19 cellular contexts compared by ENCODE assay signal in genomic region chr16:66131156-66131807, GRCh38.
DNase-seq lines count a peak whose midpoint lies in the region; ATAC-seq and TF ChIP-seq lines count a peak whose summit lies in the region.
"Had no signal": no experiment of that assay in that cellular context is flagged by ENCODE, and none has a peak within 500 bp of the region (broad histone marks: within the 10 kb centered on the region; RNA-seq: fewer than 3 reads in every experiment).

No MANE protein-coding gene starts in this region.

- DNase-seq in AG20443 (ENCODE audit: low spot score) (peak; percentile 34), LHCN-M2 (ENCODE audit: low read depth) (peak; percentile 55), mammary epithelial cell (peak; percentile 39), mesenchymal stem cell (peak; percentile 75), HAP-1 (ENCODE audit: low spot score in 2 of 2) (no peak), prostate gland (ENCODE audit: low spot score) (no peak), HuH-7 (ENCODE audit: low spot score) (no peak)
- DNase-seq: AML-193; aorta; dorsolateral prefrontal cortex; lower lobe of right lung; naive thymus-derived CD8-positive, alpha-beta T cell; NCI-H2107; NCI-H774; stomach; T-helper 1 cell had no signal

- no peak overlapping the region for H3K23ac ChIP-seq in mesenchymal stem cell (ENCODE audit: low read length in 2 of 2)

- H3K36me3 ChIP-seq in mammary epithelial cell (ENCODE audit: insufficient read depth, low read length) (no peaks in the 10 kb centered on the region), mesenchymal stem cell (ENCODE audit: control insufficient read depth in 1 of 2, insufficient read depth in 2 of 2, low read depth in 1 of 2, low read length in 2 of 2) (no peaks in the 10 kb centered on the region), HAP-1 (replicated peaks) (no peaks in the 10 kb centered on the region), prostate gland (no peaks in the 10 kb centered on the region)
- H3K36me3 ChIP-seq: lower lobe of right lung, stomach had no signal

- H2AFZ ChIP-seq in mammary epithelial cell (ENCODE audit: low read depth, low read length) = no peak overlapping the region
- H2AFZ ChIP-seq in mesenchymal stem cell (ENCODE audit: low read depth, low read length) = no peak overlapping the region

- H3K9me3 ChIP-seq in mammary epithelial cell (replicated peaks; ENCODE audit: insufficient read depth, low read length) (no peaks in the 10 kb centered on the region), mesenchymal stem cell (ENCODE audit: control insufficient read depth, low read length) (no peaks in the 10 kb centered on the region), HAP-1 (no peaks in the 10 kb centered on the region), prostate gland (no peaks in the 10 kb centered on the region)
- H3K9me3 ChIP-seq: lower lobe of right lung, stomach had no signal

- H3K9ac ChIP-seq in mammary epithelial cell (ENCODE audit: insufficient read depth, low read length) (no peak overlapping the region), mesenchymal stem cell (ENCODE audit: low read length) (no peak overlapping the region)

- H3K27me3 ChIP-seq in mammary epithelial cell (ENCODE audit: insufficient read depth, low read length) (no peaks in the 10 kb centered on the region), mesenchymal stem cell (ENCODE audit: control insufficient read depth in 1 of 2, insufficient read depth in 1 of 2, low read length in 2 of 2) (no peaks in the 10 kb centered on the region), HAP-1 (ENCODE audit: low read depth) (peaks cover 32% of the 10 kb centered on the region), prostate gland (replicated peaks; ENCODE audit: insufficient read depth) (no peaks in the 10 kb centered on the region)

- intact Hi-C loops in mammary epithelial cell (cut with micrococcal nuclease) = no loop called here
- intact Hi-C loops in prostate gland (cut with DNase I) = no loop called here

- CTCF ChIA-PET in mammary epithelial cell (lab: Charles Lee; ENCODE audit: low non-redundant PET) = no interaction called here

- TF ChIP-seq CTCF in mammary epithelial cell (conservative IDR thresholded peaks at IDR 0.05 in 1 of 2, IDR thresholded peaks at IDR 0.05 in 1 of 2; ENCODE audit: extremely low read depth in 1 of 2, insufficient read depth in 1 of 2, low read depth in 1 of 2, low read length in 2 of 2) (no peak), prostate gland (IDR thresholded peaks at IDR 0.05) (no peak)

- H3K4me2 ChIP-seq in mammary epithelial cell (ENCODE audit: insufficient read depth, low read depth, low read length) (no peak overlapping the region), mesenchymal stem cell (ENCODE audit: low read length, poor library complexity, severe bottlenecking) (no peak overlapping the region)

- H3K79me2 ChIP-seq in mammary epithelial cell (ENCODE audit: insufficient read depth, low read length) = no peaks in the 10 kb centered on the region

- no TSS peak for BruUV-seq in mammary epithelial cell (replicated peaks; lab: Mats Ljungman, UMichigan)

- H4K91ac ChIP-seq in mesenchymal stem cell (ENCODE audit: low read length) = peak overlapping the region; percentile 43

- dilution Hi-C loops in mammary epithelial cell (cut with HindIII; ENCODE audit: low sequenced_read_pairs) = no loop called here

- no peak overlapping the region for H3K4me3 ChIP-seq in mammary epithelial cell (replicated peaks in 1 of 3; ENCODE audit: insufficient read depth in 1 of 3, low read depth in 2 of 3, low read length in 3 of 3)
- no peak overlapping the region for H3K4me3 ChIP-seq in mesenchymal stem cell (ENCODE audit: insufficient read depth in 1 of 2, low read depth in 1 of 2, low read length in 2 of 2)
- no peak overlapping the region for H3K4me3 ChIP-seq in HAP-1
- no peak overlapping the region for H3K4me3 ChIP-seq in prostate gland
- H3K4me3 ChIP-seq: dorsolateral prefrontal cortex, stomach had no signal

- H3K4me1 ChIP-seq in mammary epithelial cell (ENCODE audit: insufficient read depth, low read length) = peaks cover 22% of the 10 kb centered on the region
- peaks cover 30% of the 10 kb centered on the region for H3K4me1 ChIP-seq in mesenchymal stem cell (ENCODE audit: control insufficient read depth, insufficient read depth, low read depth, low read length)
- H3K4me1 ChIP-seq in HAP-1 = no peaks in the 10 kb centered on the region
- no peaks in the 10 kb centered on the region for H3K4me1 ChIP-seq in prostate gland (replicated peaks)

- peak overlapping the region; percentile 75 for H2BK120ac ChIP-seq in mesenchymal stem cell (ENCODE audit: low read depth, low read length)

- H2AK5ac ChIP-seq in mesenchymal stem cell (ENCODE audit: low read length, severe bottlenecking) = peak overlapping the region; percentile 51

- no peak overlapping the region for H3K14ac ChIP-seq in mesenchymal stem cell (ENCODE audit: low read length in 2 of 2)

- no peak for ATAC-seq in GM18870 (IDR thresholded peaks at IDR 0.05; ENCODE audit: unreplicated experiment)
- ATAC-seq: esophagus mucosa; lower lobe of right lung; naive thymus-derived CD8-positive, alpha-beta T cell; Panc1 had no signal

- peak overlapping the region; percentile 9 to 85 for H3K4ac ChIP-seq in mesenchymal stem cell (ENCODE audit: low read depth in 1 of 2, low read length in 2 of 2)

- H4K20me1 ChIP-seq in mammary epithelial cell (ENCODE audit: insufficient read depth, low read length) = no peaks in the 10 kb centered on the region

- H2BK12ac ChIP-seq in mesenchymal stem cell (ENCODE audit: low read length in 2 of 2) = peak overlapping the region; percentile 18 to 51

- H3K18ac ChIP-seq in mesenchymal stem cell (ENCODE audit: low read depth in 1 of 2, low read length in 2 of 2) = peak overlapping the region; percentile 53 to 56

- 68% methylated on average over 5 of the region's 5 CpGs for WGBS in mammary epithelial cell (ENCODE audit: low coverage, missing lambda C conversion rate)
- WGBS in mesenchymal stem cell = 40% methylated on average over 5 of the region's 5 CpGs
- WGBS in prostate gland = 92% methylated on average over 5 of the region's 5 CpGs

- peak overlapping the region; percentile 63 for H2BK5ac ChIP-seq in mesenchymal stem cell (ENCODE audit: low read depth, low read length, poor library complexity, severe bottlenecking)

- no peak for TF ChIP-seq POLR2A in prostate gland (IDR thresholded peaks at IDR 0.05)

- in situ Hi-C loops in mammary epithelial cell (cut with MboI; ENCODE audit: low sequenced_read_pairs in 2 of 2) = no loop called here
- in situ Hi-C loops in HAP-1 (cut with MboI; ENCODE audit: low sequenced_read_pairs) = loop anchor here (10.0 kb wide), 1 partner anchor 144 kb away; no protein-coding TSS in a partner anchor

- H3K27ac ChIP-seq in mammary epithelial cell (ENCODE audit: insufficient read depth, low read depth, low read length) = no peak overlapping the region
- peak overlapping the region; percentile 91 for H3K27ac ChIP-seq in mesenchymal stem cell (ENCODE audit: low read length, poor library complexity, severe bottlenecking)
- no peak overlapping the region for H3K27ac ChIP-seq in prostate gland
- H3K27ac ChIP-seq: dorsolateral prefrontal cortex, stomach had no signal

- H4K8ac ChIP-seq in mesenchymal stem cell (ENCODE audit: low read length) = peak overlapping the region; percentile 48

- no peak overlapping the region for H2BK15ac ChIP-seq in mesenchymal stem cell (ENCODE audit: low read depth, poor library complexity, severe bottlenecking)

- H3K79me1 ChIP-seq in mesenchymal stem cell (replicated peaks; ENCODE audit: low read length, poor library complexity, severe bottlenecking) = no peaks in the 10 kb centered on the region

Comparison
In these comparisons a context has a peak if more than half of its experiments do, and no peak if none do; other contexts are left out.
1. DNase-seq: peak in AG20443 (single experiment), LHCN-M2 (single experiment), mammary epithelial cell (single experiment) and mesenchymal stem cell (single experiment); none in HAP-1 (0 of 2), prostate gland (single experiment) and HuH-7 (single experiment).